In genomic region chr6:36928547-36928918, GRCh38 we compare ENCODE assay signal across 21 cellular contexts. TPM values are rescaled to one million over a fixed set of nuclear protein-coding genes. Genes with fewer than 3 reads are reported as not detected.
A peak's percentile ranks its signal among the peaks of the same experiment; 100 is the strongest.
DNase-seq lines count a peak whose midpoint lies in the region; ATAC-seq and TF ChIP-seq lines count a peak whose summit lies in the region.
"Had no signal": no experiment of that assay in that cellular context is flagged by ENCODE, and none has a peak within 500 bp of the region (broad histone marks: within the 10 kb centered on the region; RNA-seq: fewer than 3 reads in every experiment).

No MANE protein-coding gene starts in this region.

- H3K27ac Mint-ChIP-seq in GM23338, result no peak overlapping the region
- H3K27ac Mint-ChIP-seq: T-helper 2 cell treated with Interferon-gamma antibody and Interleukin-4, amounts not matched to agents 5 μg/mL and 100 μg/mL, for 36 hours had no signal

- no peaks in the 10 kb centered on the region for H3K27me3 ChIP-seq in GM23338 (ENCODE audit: insufficient read depth)
- no peaks in the 10 kb centered on the region for H3K27me3 ChIP-seq in heart right ventricle
- no peaks in the 10 kb centered on the region for H3K27me3 ChIP-seq in tibial nerve
- H3K27me3 ChIP-seq: cardiac muscle cell, pancreas, spleen had no signal

- POLR2A ChIA-PET in RWPE1 (lab: Yijun Ruan, JAX; ENCODE audit: low non-redundant PET), result no interaction called here

- H3K4me1 ChIP-seq in GM23338 (ENCODE audit: insufficient read depth) (peaks cover 4% of the 10 kb centered on the region; the same call in 1 of the 2 replicates), heart right ventricle (peaks cover 0 to 37% (median 20%) of the 10 kb centered on the region in 9 donors), tibial nerve (peaks cover 0 to 38% (median 2%) of the 10 kb centered on the region in 4 donors)
- H3K4me1 ChIP-seq: pancreas had no signal

- intact Hi-C loops in heart right ventricle (cut with DNase I), result no loop called here

- TF ChIP-seq EP300 in tibial nerve (IDR thresholded peaks at IDR 0.05), result no peak

- TF ChIP-seq POLR2A in tibial nerve (IDR thresholded peaks at IDR 0.05), result no peak

- H4K20me1 ChIP-seq in GM23338 (replicated peaks; ENCODE audit: insufficient read depth), result no peaks in the 10 kb centered on the region

- peak; percentile 48 for ATAC-seq in GM23338
- peak in 7 of 8 donors; percentile 24 to 55 (median 43) for ATAC-seq in heart right ventricle
- ATAC-seq in SK-N-SH treated with all-trans-retinoic acid at 6 μM for 48 hours, result no peak
- ATAC-seq: esophagus mucosa had no signal

- H3K4me2 ChIP-seq in GM23338, result no peak overlapping the region

- DNase-seq in GM23338 (ENCODE audit: low spot score) (no peak), RWPE1 (ENCODE audit: low spot score) (no peak), heart right ventricle (peak in 1 of 2 donors; percentile 31), retina (peak; percentile 5), tibial nerve (ENCODE audit: low spot score in 2 of 2) (no peak), NCI-H2171 (lab: John Stamatoyannopoulos, UW) (no peak), NCI-H1930 (lab: John Stamatoyannopoulos, UW) (no peak)
- DNase-seq: activated CD4-positive, CD25-positive, alpha-beta regulatory T cell; Calu3; HFFc6; KG1; lower lobe of right lung; naive B cell; NCI-H2227 treated with DMSO at 0.1 percent for 48 hours; pancreas; spleen; stimulated activated CD8-positive, alpha-beta memory T cell treated with anti-CD3 and anti-CD28 coated beads, Interleukin-4, amount 100 ng/mL, for 48 hours had no signal

- no peaks in the 10 kb centered on the region for H3K9me3 ChIP-seq in heart right ventricle
- H3K9me3 ChIP-seq in tibial nerve, result no peaks in the 10 kb centered on the region
- H3K9me3 ChIP-seq: lower lobe of right lung, pancreas, spleen had no signal

- no peak overlapping the region for H3K4me3 Mint-ChIP-seq in GM23338
- H3K4me3 Mint-ChIP-seq: HFFc6; naive B cell; T-helper 2 cell treated with Interferon-gamma antibody and Interleukin-4, amounts not matched to agents 5 μg/mL and 100 μg/mL, for 36 hours had no signal

- WGBS in heart right ventricle, 2 donors, result 58 to 60% methylated on average over 7 of the region's 7 CpGs
- WGBS in tibial nerve, 2 donors, result 80% methylated on average over 7 of the region's 7 CpGs

- no peaks in the 10 kb centered on the region for H3F3A ChIP-seq in GM23338 (replicated peaks; ENCODE audit: low read depth)

- no peaks in the 10 kb centered on the region for H3K79me2 ChIP-seq in GM23338 (replicated peaks; ENCODE audit: insufficient read depth)

- H3K27me3 Mint-ChIP-seq in GM23338 (ENCODE audit: insufficient read depth, low read depth, poor library complexity), result peaks cover 2% of the 10 kb centered on the region
- H3K27me3 Mint-ChIP-seq: naive B cell had no signal

- H3K9me3 Mint-ChIP-seq in GM23338, result no peaks in the 10 kb centered on the region
- H3K9me3 Mint-ChIP-seq: HFFc6; naive B cell; T-helper 2 cell treated with Interferon-gamma antibody and Interleukin-4, amounts not matched to agents 5 μg/mL and 100 μg/mL, for 36 hours had no signal

- peaks cover 7% of the 10 kb centered on the region for H3K4me1 Mint-ChIP-seq in GM23338

- TF ChIP-seq CTCF in GM23338 (conservative IDR thresholded peaks at IDR 0.05; ENCODE audit: low read depth in 2 of 2) (no peak), RWPE1 (conservative IDR thresholded peaks at IDR 0.05; ENCODE audit: low read depth) (no peak), heart right ventricle (IDR thresholded peaks at IDR 0.05) (no peak), tibial nerve (IDR thresholded peaks at IDR 0.05) (no peak)

- no peak overlapping the region for H2AFZ ChIP-seq in GM23338

- H3K27ac ChIP-seq in GM23338 (ENCODE audit: low read depth) (no peak overlapping the region), RWPE1 (0 out of 2 replicates have a peak overlapping the region, but pooled peaks have one; percentile 4), heart right ventricle (peak overlapping the region in 7 of 10 donors; percentile 3 to 83 (median 52)), tibial nerve (peak overlapping the region in 1 of 4 donors; percentile 27)
- H3K27ac ChIP-seq: cardiac muscle cell, lower lobe of right lung, pancreas, spleen had no signal

- no peak overlapping the region for H3K4me3 ChIP-seq in GM23338
- no peak overlapping the region for H3K4me3 ChIP-seq in heart right ventricle
- no peak overlapping the region for H3K4me3 ChIP-seq in tibial nerve
- H3K4me3 ChIP-seq: cardiac muscle cell, lower lobe of right lung, pancreas, spleen had no signal

- no peaks in the 10 kb centered on the region for H3K9me2 ChIP-seq in GM23338 (ENCODE audit: insufficient read depth)

- CTCF ChIA-PET in RWPE1 (lab: Yijun Ruan, JAX), result no interaction called here

- no peaks in the 10 kb centered on the region for H3K36me3 Mint-ChIP-seq in GM23338 (ENCODE audit: low read depth)

- H3K36me3 ChIP-seq in GM23338 (ENCODE audit: insufficient read depth) (no peaks in the 10 kb centered on the region), heart right ventricle (peaks cover 0 to 27% (median 17%) of the 10 kb centered on the region in 9 donors), tibial nerve (peaks cover 0 to 31% (median 0%) of the 10 kb centered on the region in 3 donors)
- H3K36me3 ChIP-seq: cardiac muscle cell had no signal

TF ChIP-seq in GM23338, 12 proteins besides CTCF, POLR2A, EP300 and RAD21:
- no peak for TF ChIP-seq STAT1 (IDR thresholded peaks at IDR 0.05; ENCODE audit: unreplicated experiment)

TF ChIP-seq in SK-N-SH treated with all-trans-retinoic acid at 6 μM for 48 hours, 23 proteins besides CTCF, POLR2A, EP300 and RAD21:
- TF ChIP-seq BACH2 (CRISPR knock-in tag; IDR thresholded peaks at IDR 0.05; ENCODE audit: borderline replicate concordance), result no peak
- no peak for TF ChIP-seq ARNTL (CRISPR knock-in tag; IDR thresholded peaks at IDR 0.05; ENCODE audit: borderline replicate concordance, low read depth)
- TF ChIP-seq TOX (CRISPR knock-in tag; IDR thresholded peaks at IDR 0.05; ENCODE audit: borderline replicate concordance), result no peak
- no peak for TF ChIP-seq CREB5 (CRISPR knock-in tag; IDR thresholded peaks at IDR 0.05; ENCODE audit: low read depth)
- TF ChIP-seq ZNF70 (CRISPR knock-in tag; IDR thresholded peaks at IDR 0.05), result no peak
- TF ChIP-seq GLIS3 (CRISPR knock-in tag; IDR thresholded peaks at IDR 0.05), result no peak
- no peak for TF ChIP-seq PPARA (CRISPR knock-in tag; IDR thresholded peaks at IDR 0.05; ENCODE audit: borderline replicate concordance)
TF ChIP-seq in SK-N-SH treated with all-trans-retinoic acid at 6 μM for 48 hours: peak in this region for 0.

RNA-seq across cellular contexts. Expression of gene PI16, which starts 26.0 kb away (rescaled TPM):
- not detected in 2 replicates for total RNA-seq in GM23338 (2014; rRNA removed; shearing (Covaris generic))
- polyA plus RNA-seq in GM23338 (2016; fragmentation: Nextera tagmentation; extraction: Ambion mirVana), result 0.17 and 0.50 TPM in 2 replicates
- 10 to 100 TPM in 9 of 10 donors, 1 to 10 TPM in 1; 4.4 to 38.9 (median 18.7) TPM for total RNA-seq in heart right ventricle
- polyA plus RNA-seq in heart right ventricle, result 10 to 100 TPM in 1 of 2 donors, 1 to 10 TPM in 1; 6.3 to 38.6 TPM
- total RNA-seq in tibial nerve, result 10 to 100 TPM; 17.4 to 70.2 (median 46.2) TPM
- total RNA-seq: cardiac muscle cell, HFFc6 had no signal

RNA-seq across cellular contexts. Expression of gene C6orf89, which starts 42.8 kb away (rescaled TPM):
- total RNA-seq in GM23338 (2014; rRNA removed; shearing (Covaris generic)), result 7.9 and 8.7 TPM in 2 replicates
- polyA plus RNA-seq in GM23338 (2016; fragmentation: Nextera tagmentation; extraction: Ambion mirVana) (3.6 and 3.7 TPM in 2 replicates), heart right ventricle (10 to 100 TPM; 22.5 to 23.1 TPM)
- total RNA-seq in heart right ventricle (100 to 1,000 TPM in 1 of 10 donors, 10 to 100 TPM in 9; 64.6 to 104 (median 74.7) TPM), tibial nerve (10 to 100 TPM; 41.1 to 57.9 (median 52.3) TPM)

RNA-seq across cellular contexts. Expression of gene PPIL1, which starts 53.9 kb away (rescaled TPM):
- total RNA-seq in GM23338 (2014; rRNA removed; shearing (Covaris generic)), result 79.4 and 82.9 TPM in 2 replicates
- 53.1 and 57.3 TPM in 2 replicates for polyA plus RNA-seq in GM23338 (2016; fragmentation: Nextera tagmentation; extraction: Ambion mirVana)
- total RNA-seq in heart right ventricle, result 100 to 1,000 TPM in 2 of 10 donors, 10 to 100 TPM in 8; 34.5 to 106 (median 49.2) TPM
- 10 to 100 TPM; 21.1 to 50.3 TPM for polyA plus RNA-seq in heart right ventricle
- total RNA-seq in tibial nerve, result 10 to 100 TPM in 2 of 4 donors, 1 to 10 TPM in 2; 9.2 to 19.8 (median 13.0) TPM

RNA-seq across cellular contexts. Expression of gene MTCH1, which starts 57.5 kb away (rescaled TPM):
- 261 and 271 TPM in 2 replicates for total RNA-seq in GM23338 (2014; rRNA removed; shearing (Covaris generic))
- 108 and 109 TPM in 2 replicates for polyA plus RNA-seq in GM23338 (2016; fragmentation: Nextera tagmentation; extraction: Ambion mirVana)
- total RNA-seq in heart right ventricle, result 100 to 1,000 TPM; 127 to 296 (median 156) TPM
- polyA plus RNA-seq in heart right ventricle, result 100 to 1,000 TPM in 1 of 2 donors, 10 to 100 TPM in 1; 82.6 to 341 TPM
- 100 to 1,000 TPM; 277 to 347 (median 301) TPM for total RNA-seq in tibial nerve
